Comparison of ENCODE assay signal across 20 cellular contexts in genomic region chr1:2394220-2394619, GRCh38. TPM values are rescaled to one million over a fixed set of nuclear protein-coding genes. Genes with fewer than 3 reads are reported as not detected.
DNase-seq lines count a peak whose midpoint lies in the region; ATAC-seq and TF ChIP-seq lines count a peak whose summit lies in the region.
"Had no signal": no experiment of that assay in that cellular context is flagged by ENCODE, and none has a peak within 500 bp of the region (broad histone marks: within the 10 kb centered on the region; RNA-seq: fewer than 3 reads in every experiment).

No MANE protein-coding gene starts in this region.

- H3K9me3 Mint-ChIP-seq in activated naive CD4-positive, alpha-beta T cell treated with anti-CD3 and anti-CD28 coated beads, Interleukin-2, amount 50 U/mL, for 24 hours = no peaks in the 10 kb centered on the region
- no peaks in the 10 kb centered on the region for H3K9me3 Mint-ChIP-seq in activated naive CD4-positive, alpha-beta T cell treated with anti-CD3 and anti-CD28 coated beads, Interleukin-2, amount 10 ng/mL, durations not matched to agents 7 days and 5 days
- no peaks in the 10 kb centered on the region for H3K9me3 Mint-ChIP-seq in endothelial cell (ENCODE audit: unreplicated experiment)
- H3K9me3 Mint-ChIP-seq in stimulated activated effector memory CD8-positive, alpha-beta T cell treated with anti-CD3 and anti-CD28 coated beads, Interleukin-12 subunit alpha, Interleukin-12 subunit beta, amount 100 ng/mL, for 72 hours = no peaks in the 10 kb centered on the region
- H3K9me3 Mint-ChIP-seq: activated CD4-positive, alpha-beta memory T cell treated with anti-CD3 and anti-CD28 coated beads for 36 hours; neural progenitor cell had no signal

- H3K27ac Mint-ChIP-seq in activated naive CD4-positive, alpha-beta T cell treated with anti-CD3 and anti-CD28 coated beads, Interleukin-2, amount 50 U/mL, for 24 hours = no peak overlapping the region
- H3K27ac Mint-ChIP-seq in activated naive CD4-positive, alpha-beta T cell treated with anti-CD3 and anti-CD28 coated beads, Interleukin-2, amount 10 ng/mL, durations not matched to agents 7 days and 5 days = no peak overlapping the region
- H3K27ac Mint-ChIP-seq in T-helper 17 cell (peak overlapping the region; percentile 87), endothelial cell (ENCODE audit: unreplicated experiment) (peak overlapping the region; percentile 48)
- H3K27ac Mint-ChIP-seq in stimulated activated effector memory CD8-positive, alpha-beta T cell treated with anti-CD3 and anti-CD28 coated beads, Interleukin-12 subunit alpha, Interleukin-12 subunit beta, amount 100 ng/mL, for 72 hours = peak overlapping the region; percentile 96
- H3K27ac Mint-ChIP-seq: activated CD4-positive, alpha-beta memory T cell treated with anti-CD3 and anti-CD28 coated beads for 36 hours; neural progenitor cell had no signal

- ATAC-seq in T-helper 17 cell (no peak), HG02763 (IDR thresholded peaks at IDR 0.05; ENCODE audit: unreplicated experiment) (no peak), GM18505 (IDR thresholded peaks at IDR 0.05; ENCODE audit: unreplicated experiment) (no peak), GM21381 (IDR thresholded peaks at IDR 0.05; ENCODE audit: unreplicated experiment) (no peak)
- no peak for ATAC-seq in stimulated activated effector memory CD8-positive, alpha-beta T cell treated with anti-CD3 and anti-CD28 coated beads, Interleukin-12 subunit alpha, Interleukin-12 subunit beta, amount 100 ng/mL, for 72 hours
- ATAC-seq: lower lobe of right lung, right cardiac atrium had no signal

- H3K36me3 Mint-ChIP-seq in activated naive CD4-positive, alpha-beta T cell treated with anti-CD3 and anti-CD28 coated beads, Interleukin-2, amount 50 U/mL, for 24 hours = peaks cover 3% of the 10 kb centered on the region
- H3K36me3 Mint-ChIP-seq in activated naive CD4-positive, alpha-beta T cell treated with anti-CD3 and anti-CD28 coated beads, Interleukin-2, amount 10 ng/mL, durations not matched to agents 7 days and 5 days = peaks cover 46% of the 10 kb centered on the region
- H3K36me3 Mint-ChIP-seq in T-helper 17 cell (ENCODE audit: low read depth) (peaks cover 2% of the 10 kb centered on the region), endothelial cell (ENCODE audit: low read depth, unreplicated experiment) (peaks cover 21% of the 10 kb centered on the region)
- peaks cover 76% of the 10 kb centered on the region for H3K36me3 Mint-ChIP-seq in stimulated activated effector memory CD8-positive, alpha-beta T cell treated with anti-CD3 and anti-CD28 coated beads, Interleukin-12 subunit alpha, Interleukin-12 subunit beta, amount 100 ng/mL, for 72 hours

- DNase-seq in activated naive CD4-positive, alpha-beta T cell treated with anti-CD3 and anti-CD28 coated beads, Interleukin-2, amount 10 ng/mL, durations not matched to agents 7 days and 5 days = no peak
- DNase-seq in T-helper 17 cell (no peak), endothelial cell (ENCODE audit: low spot score) (no peak)
- DNase-seq in stimulated activated effector memory CD8-positive, alpha-beta T cell treated with anti-CD3 and anti-CD28 coated beads, Interleukin-12 subunit alpha, Interleukin-12 subunit beta, amount 100 ng/mL, for 72 hours (ENCODE audit: low spot score in 2 of 2) = no peak
- DNase-seq: activated CD4-positive, alpha-beta memory T cell treated with anti-CD3 and anti-CD28 coated beads for 36 hours; activated gamma-delta T cell; brain microvascular endothelial cell; dorsolateral prefrontal cortex; GF-D8; lower lobe of right lung; NCI-H1436 treated with DMSO at 0.1 percent for 48 hours; OCI-M1; testis had no signal

- H3K27me3 Mint-ChIP-seq in activated naive CD4-positive, alpha-beta T cell treated with anti-CD3 and anti-CD28 coated beads, Interleukin-2, amount 50 U/mL, for 24 hours = no peaks in the 10 kb centered on the region
- H3K27me3 Mint-ChIP-seq in activated naive CD4-positive, alpha-beta T cell treated with anti-CD3 and anti-CD28 coated beads, Interleukin-2, amount 10 ng/mL, durations not matched to agents 7 days and 5 days = no peaks in the 10 kb centered on the region
- H3K27me3 Mint-ChIP-seq in T-helper 17 cell (no peaks in the 10 kb centered on the region), endothelial cell (ENCODE audit: unreplicated experiment) (peaks cover 8% of the 10 kb centered on the region)
- H3K27me3 Mint-ChIP-seq: activated CD4-positive, alpha-beta memory T cell treated with anti-CD3 and anti-CD28 coated beads for 36 hours had no signal

- peaks cover 39% of the 10 kb centered on the region for H3K4me1 Mint-ChIP-seq in activated naive CD4-positive, alpha-beta T cell treated with anti-CD3 and anti-CD28 coated beads, Interleukin-2, amount 50 U/mL, for 24 hours
- peaks cover 51% of the 10 kb centered on the region for H3K4me1 Mint-ChIP-seq in activated naive CD4-positive, alpha-beta T cell treated with anti-CD3 and anti-CD28 coated beads, Interleukin-2, amount 10 ng/mL, durations not matched to agents 7 days and 5 days
- H3K4me1 Mint-ChIP-seq in T-helper 17 cell (peaks cover 24% of the 10 kb centered on the region), endothelial cell (ENCODE audit: unreplicated experiment) (peaks cover 12% of the 10 kb centered on the region)
- peaks cover 39% of the 10 kb centered on the region for H3K4me1 Mint-ChIP-seq in stimulated activated effector memory CD8-positive, alpha-beta T cell treated with anti-CD3 and anti-CD28 coated beads, Interleukin-12 subunit alpha, Interleukin-12 subunit beta, amount 100 ng/mL, for 72 hours

- H3K4me3 Mint-ChIP-seq in activated naive CD4-positive, alpha-beta T cell treated with anti-CD3 and anti-CD28 coated beads, Interleukin-2, amount 50 U/mL, for 24 hours = peak overlapping the region; percentile 28
- H3K4me3 Mint-ChIP-seq in activated naive CD4-positive, alpha-beta T cell treated with anti-CD3 and anti-CD28 coated beads, Interleukin-2, amount 10 ng/mL, durations not matched to agents 7 days and 5 days = no peak overlapping the region
- H3K4me3 Mint-ChIP-seq in T-helper 17 cell (peak overlapping the region; percentile 59), endothelial cell (ENCODE audit: unreplicated experiment) (peak overlapping the region; percentile 39)
- H3K4me3 Mint-ChIP-seq in stimulated activated effector memory CD8-positive, alpha-beta T cell treated with anti-CD3 and anti-CD28 coated beads, Interleukin-12 subunit alpha, Interleukin-12 subunit beta, amount 100 ng/mL, for 72 hours = no peak overlapping the region

- CTCF ChIA-PET in activated naive CD4-positive, alpha-beta T cell treated with anti-CD3 and anti-CD28 coated beads, Interleukin-2, amount 10 ng/mL, durations not matched to agents 7 days and 5 days (lab: Charles Lee) = interaction anchor here (0.7 kb wide), 1 partner anchor 13 kb away, joined by 3 read pairs; no protein-coding TSS in a partner anchor

- no peaks in the 10 kb centered on the region for H3K9me3 ChIP-seq in T-helper 17 cell (ENCODE audit: control insufficient read depth, low read length, poor library complexity, severe bottlenecking)
- H3K9me3 ChIP-seq: esophagus muscularis mucosa, lower lobe of right lung, testis had no signal

- no peak for TF ChIP-seq POLR2A in GM18505 (IDR thresholded peaks at IDR 0.05; ENCODE audit: borderline replicate concordance, extremely low read depth, insufficient read depth, insufficient read length)

- TF ChIP-seq CTCF in endothelial cell (IDR thresholded peaks at IDR 0.05; ENCODE audit: unreplicated experiment) = no peak

RNA-seq across cellular contexts. Expression of gene RER1, which starts 2.6 kb away (rescaled TPM):
- total RNA-seq in T-helper 17 cell (10 to 100 TPM; 68.4 to 70.0 TPM), endothelial cell (ENCODE audit: unreplicated experiment) (141 TPM)

RNA-seq across cellular contexts. Expression of gene MORN1, which starts 2.9 kb away (rescaled TPM):
- 1 to 10 TPM; 7.0 to 8.4 TPM for total RNA-seq in T-helper 17 cell
- 12.1 TPM for total RNA-seq in endothelial cell (ENCODE audit: unreplicated experiment)

RNA-seq across cellular contexts. Expression of gene PEX10, which starts 18.1 kb away (rescaled TPM):
- total RNA-seq in T-helper 17 cell (1 to 10 TPM; 7.3 to 8.3 TPM), endothelial cell (ENCODE audit: unreplicated experiment) (25.4 TPM)

Comparison
In these comparisons a context has a peak if more than half of its experiments do, and no peak if none do; other contexts are left out.
1. H3K4me3 Mint-ChIP-seq: peak in activated naive CD4-positive, alpha-beta T cell treated with anti-CD3 and anti-CD28 coated beads, Interleukin-2, amount 50 U/mL, for 24 hours (single experiment), T-helper 17 cell (single experiment) and endothelial cell (single experiment); none in activated naive CD4-positive, alpha-beta T cell treated with anti-CD3 and anti-CD28 coated beads, Interleukin-2, amount 10 ng/mL, durations not matched to agents 7 days and 5 days (single experiment) and stimulated activated effector memory CD8-positive, alpha-beta T cell treated with anti-CD3 and anti-CD28 coated beads, Interleukin-12 subunit alpha, Interleukin-12 subunit beta, amount 100 ng/mL, for 72 hours (single experiment).
2. H3K27ac Mint-ChIP-seq: peak in T-helper 17 cell (single experiment), endothelial cell (single experiment) and stimulated activated effector memory CD8-positive, alpha-beta T cell treated with anti-CD3 and anti-CD28 coated beads, Interleukin-12 subunit alpha, Interleukin-12 subunit beta, amount 100 ng/mL, for 72 hours (single experiment); none in activated naive CD4-positive, alpha-beta T cell treated with anti-CD3 and anti-CD28 coated beads, Interleukin-2, amount 50 U/mL, for 24 hours (single experiment) and activated naive CD4-positive, alpha-beta T cell treated with anti-CD3 and anti-CD28 coated beads, Interleukin-2, amount 10 ng/mL, durations not matched to agents 7 days and 5 days (single experiment).